Comparison of ENCODE assay signal across 21 cellular contexts in genomic region chr1:83495560-83495959, GRCh38.
DNase-seq lines count a peak whose midpoint lies in the region; ATAC-seq, FAIRE-seq and TF ChIP-seq lines count a peak whose summit lies in the region.
"Had no signal": no experiment of that assay in that cellular context is flagged by ENCODE, and none has a peak within 500 bp of the region (broad histone marks: within the 10 kb centered on the region; RNA-seq: fewer than 3 reads in every experiment).

No MANE protein-coding gene starts in this region.

- H3K4me1 ChIP-seq in GM23338 (ENCODE audit: insufficient read depth), result no peaks in the 10 kb centered on the region
- H3K4me1 ChIP-seq in H1 (replicated peaks in 1 of 4; ENCODE audit: control insufficient read depth in 3 of 4, insufficient read depth in 4 of 4, low read length in 3 of 4), result no peaks in the 10 kb centered on the region
- no peaks in the 10 kb centered on the region for H3K4me1 ChIP-seq in neuronal stem cell (ENCODE audit: control insufficient read depth in 2 of 2, insufficient read depth in 1 of 2, low read depth in 1 of 2, low read length in 2 of 2)
- H3K4me1 ChIP-seq: A549, Caco-2 had no signal

- CTCF ChIA-PET in H1 (lab: Charles Lee; ENCODE audit: partially characterized antibody), result no interaction called here
- CTCF ChIA-PET in activated CD4-positive, alpha-beta memory T cell treated with anti-CD3 and anti-CD28 coated beads, Interleukin-2, amount 10 ng/mL, durations not matched to agents 7 days and 5 days (lab: Charles Lee), result no interaction called here

- 90% methylated on average over 9 of the region's 9 CpGs; no CpG with 5 or more reads in 1 of the 2 experiments for WGBS in H1 (ENCODE audit: extremely low coverage in 1 of 2, insufficient coverage in 1 of 2, insufficient read length in 1 of 2, insufficient replicate concordance in 2 of 2, low coverage in 1 of 2, low lambda C conversion rate in 2 of 2, missing lambda C conversion rate in 1 of 2), 2 experiments
- 90% methylated on average over 2 of the region's 9 CpGs; no CpG with 5 or more reads in 1 of the 2 donors for WGBS in neuronal stem cell (ENCODE audit: extremely low coverage in 2 of 2, insufficient read length in 2 of 2, insufficient replicate concordance in 1 of 2), 2 donors

- no peak overlapping the region for H3K23ac ChIP-seq in H1 (ENCODE audit: insufficient read length)
- H3K23ac ChIP-seq in neuronal stem cell (ENCODE audit: low read depth, low read length, poor library complexity), result no peak overlapping the region

- H3K36me3 Mint-ChIP-seq in GM23338 (ENCODE audit: low read depth) (no peaks in the 10 kb centered on the region), glutamatergic neuron (ENCODE audit: unreplicated experiment) (no peaks in the 10 kb centered on the region)
- no peaks in the 10 kb centered on the region for H3K36me3 Mint-ChIP-seq in activated CD4-positive, alpha-beta memory T cell treated with anti-CD3 and anti-CD28 coated beads, Interleukin-2, amount 10 ng/mL, durations not matched to agents 7 days and 5 days (ENCODE audit: low read depth)
- H3K36me3 Mint-ChIP-seq: CD8-positive, alpha-beta T cell had no signal

- peak overlapping the region; percentile 19; the same call in 1 of the 2 replicates for H2AFZ ChIP-seq in GM23338
- H2AFZ ChIP-seq in H1 (ENCODE audit: low read length), result 0 out of 2 replicates have a peak overlapping the region, but pooled peaks have one; percentile 15
- H2AFZ ChIP-seq in neuronal stem cell (ENCODE audit: low read length), result peak overlapping the region; percentile 27

- H3K27me3 Mint-ChIP-seq in GM23338 (ENCODE audit: insufficient read depth, low read depth, poor library complexity) (no peaks in the 10 kb centered on the region), glutamatergic neuron (ENCODE audit: unreplicated experiment) (peaks cover 2% of the 10 kb centered on the region)
- H3K27me3 Mint-ChIP-seq in activated CD4-positive, alpha-beta memory T cell treated with anti-CD3 and anti-CD28 coated beads, Interleukin-2, amount 10 ng/mL, durations not matched to agents 7 days and 5 days, result no peaks in the 10 kb centered on the region
- H3K27me3 Mint-ChIP-seq: B cell; CD4-positive, alpha-beta T cell had no signal

- H3K9me3 ChIP-seq in H1 (ENCODE audit: insufficient read depth in 2 of 2, low read depth in 1 of 2, low read length in 1 of 2), result no peaks in the 10 kb centered on the region
- H3K9me3 ChIP-seq in neuronal stem cell (replicated peaks in 1 of 2; ENCODE audit: control insufficient read depth in 2 of 2, insufficient read depth in 1 of 2, low read depth in 1 of 2, low read length in 2 of 2), result no peaks in the 10 kb centered on the region
- H3K9me3 ChIP-seq: A549; BLaER1 treated with 17β-estradiol and CSF1 and Interleukin-3, amounts not matched to agents 10 nM and 100 nM; Caco-2 had no signal

- no peaks in the 10 kb centered on the region; the same call in 1 of the 2 replicates for H3K9me2 ChIP-seq in GM23338 (ENCODE audit: insufficient read depth)

- TF ChIP-seq RAD21 in H1 (IDR thresholded peaks at IDR 0.05 in 1 of 2, conservative IDR thresholded peaks at IDR 0.05 in 1 of 2; ENCODE audit: low read depth in 2 of 2, low read length in 2 of 2), result no peak

- H2AK5ac ChIP-seq in H1 (ENCODE audit: low read depth, low read length), result no peak overlapping the region
- no peak overlapping the region for H2AK5ac ChIP-seq in neuronal stem cell (ENCODE audit: low read depth, low read length)

- H3K79me1 ChIP-seq in H1 (ENCODE audit: low read depth, low read length), result no peaks in the 10 kb centered on the region
- no peaks in the 10 kb centered on the region for H3K79me1 ChIP-seq in neuronal stem cell (ENCODE audit: low read depth, low read length)

- H3K4me3 Mint-ChIP-seq in GM23338, result no peak overlapping the region
- no peak overlapping the region for H3K4me3 Mint-ChIP-seq in activated CD4-positive, alpha-beta memory T cell treated with anti-CD3 and anti-CD28 coated beads, Interleukin-2, amount 10 ng/mL, durations not matched to agents 7 days and 5 days
- no peak overlapping the region for H3K4me3 Mint-ChIP-seq in glutamatergic neuron (ENCODE audit: unreplicated experiment)
- H3K4me3 Mint-ChIP-seq: B cell; CD4-positive, alpha-beta T cell; CD8-positive, alpha-beta T cell had no signal

- no peaks in the 10 kb centered on the region for H3K27me3 ChIP-seq in GM23338 (ENCODE audit: insufficient read depth)
- H3K27me3 ChIP-seq in H1 (replicated peaks in 1 of 4; ENCODE audit: control insufficient read depth in 3 of 4, extremely low read depth in 1 of 4, insufficient read depth in 3 of 4, low read length in 3 of 4), result no peaks in the 10 kb centered on the region
- H3K27me3 ChIP-seq in neuronal stem cell (ENCODE audit: control insufficient read depth in 3 of 3, insufficient read depth in 3 of 3, low read depth in 1 of 3, low read length in 3 of 3), result no peaks in the 10 kb centered on the region
- H3K27me3 ChIP-seq: BLaER1 treated with 17β-estradiol and CSF1 and Interleukin-3, amounts not matched to agents 10 nM and 100 nM had no signal

- H4K91ac ChIP-seq in H1 (replicated peaks; ENCODE audit: insufficient read length, low read length), result no peak overlapping the region
- H4K91ac ChIP-seq in neuronal stem cell (ENCODE audit: low read depth, low read length, poor library complexity), result no peak overlapping the region

- H3K9ac ChIP-seq in H1 (replicated peaks in 1 of 4; ENCODE audit: extremely low read depth in 1 of 4, low read depth in 3 of 4, low read length in 3 of 4) (no peak overlapping the region), neuronal stem cell (ENCODE audit: low read depth, low read length, poor library complexity) (no peak overlapping the region)
- H3K9ac ChIP-seq: BLaER1 treated with 17β-estradiol and CSF1 and Interleukin-3, amounts not matched to agents 10 nM and 100 nM had no signal

- H3K14ac ChIP-seq in H1 (ENCODE audit: insufficient read length), result no peak overlapping the region
- no peak overlapping the region for H3K14ac ChIP-seq in neuronal stem cell (ENCODE audit: low read length)

- H3K4me1 Mint-ChIP-seq in GM23338, result no peaks in the 10 kb centered on the region
- peaks cover 11% of the 10 kb centered on the region for H3K4me1 Mint-ChIP-seq in activated CD4-positive, alpha-beta memory T cell treated with anti-CD3 and anti-CD28 coated beads, Interleukin-2, amount 10 ng/mL, durations not matched to agents 7 days and 5 days
- no peaks in the 10 kb centered on the region for H3K4me1 Mint-ChIP-seq in glutamatergic neuron (ENCODE audit: low read depth, unreplicated experiment)

- FAIRE-seq in H1 (lab: Jason Lieb, UNC), result no peak
- FAIRE-seq: A549, D721Med, G401.6, GM12878, GM18507 had no signal

- H3K56ac ChIP-seq in H1 (replicated peaks; ENCODE audit: insufficient read length, low read depth, low read length), result no peak overlapping the region

- H3K4me3 ChIP-seq in GM23338 (no peak overlapping the region), H1 (ENCODE audit: extremely low read depth in 1 of 4, insufficient read depth in 2 of 4, low read depth in 3 of 4, low read length in 4 of 4) (no peak overlapping the region), neuronal stem cell (ENCODE audit: low read length in 2 of 2) (no peak overlapping the region)
- H3K4me3 ChIP-seq: A549; BLaER1 treated with 17β-estradiol and CSF1 and Interleukin-3, amounts not matched to agents 10 nM and 100 nM; GM12878 had no signal

- no peak overlapping the region for H3K4me2 ChIP-seq in GM23338
- H3K4me2 ChIP-seq in H1 (ENCODE audit: insufficient read depth in 1 of 2, low read depth in 2 of 2, low read length in 2 of 2), result no peak overlapping the region
- no peak overlapping the region for H3K4me2 ChIP-seq in neuronal stem cell (ENCODE audit: insufficient read depth, low read length, poor library complexity, severe bottlenecking)
- H3K4me2 ChIP-seq: A549; BLaER1 treated with 17β-estradiol and CSF1 and Interleukin-3, amounts not matched to agents 10 nM and 100 nM had no signal

- TF ChIP-seq EP300 in H1 (IDR thresholded peaks at IDR 0.05; ENCODE audit: borderline replicate concordance in 1 of 2, low read depth in 2 of 2, low read length in 2 of 2), result no peak

- H2BK5ac ChIP-seq in H1 (ENCODE audit: low read depth, low read length), result no peak overlapping the region
- no peak overlapping the region for H2BK5ac ChIP-seq in neuronal stem cell (ENCODE audit: low read length)

- no peak for ATAC-seq in GM23338
- ATAC-seq in HG02852 (IDR thresholded peaks at IDR 0.05; ENCODE audit: unreplicated experiment), result no peak
- ATAC-seq: A549; CD8-positive, alpha-beta T cell; GM12878 had no signal

- H3K18ac ChIP-seq in H1 (ENCODE audit: extremely low read depth, low read length) (no peak overlapping the region), neuronal stem cell (ENCODE audit: low read length) (no peak overlapping the region)

- no peaks in the 10 kb centered on the region for H3K79me2 ChIP-seq in GM23338 (replicated peaks; ENCODE audit: insufficient read depth)
- no peaks in the 10 kb centered on the region for H3K79me2 ChIP-seq in H1 (ENCODE audit: control insufficient read depth in 1 of 2, insufficient read depth in 2 of 2, low read length in 2 of 2)

- no peak for TF ChIP-seq POLR2A in H1 (IDR thresholded peaks at IDR 0.05; ENCODE audit: control extremely low read depth in 1 of 2, low read depth in 2 of 2, low read length in 2 of 2)

- H2BK15ac ChIP-seq in H1 (ENCODE audit: low read length) (no peak overlapping the region), neuronal stem cell (ENCODE audit: low read length) (no peak overlapping the region)

- H3K27ac Mint-ChIP-seq in GM23338 (no peak overlapping the region), glutamatergic neuron (ENCODE audit: unreplicated experiment) (no peak overlapping the region)
- no peak overlapping the region for H3K27ac Mint-ChIP-seq in activated CD4-positive, alpha-beta memory T cell treated with anti-CD3 and anti-CD28 coated beads, Interleukin-2, amount 10 ng/mL, durations not matched to agents 7 days and 5 days
- H3K27ac Mint-ChIP-seq: CD4-positive, alpha-beta T cell; CD8-positive, alpha-beta T cell had no signal

- no peak overlapping the region for H3K4ac ChIP-seq in H1 (replicated peaks; ENCODE audit: insufficient read length, low read depth, low read length)
- no peak overlapping the region for H3K4ac ChIP-seq in neuronal stem cell (ENCODE audit: low read length)

- no peaks in the 10 kb centered on the region; the same call in 1 of the 2 replicates for H3K23me2 ChIP-seq in H1 (ENCODE audit: low read depth, low read length)

- TF ChIP-seq CTCF in GM23338 (conservative IDR thresholded peaks at IDR 0.05; ENCODE audit: low read depth in 2 of 2) (no peak), H1 (IDR thresholded peaks at IDR 0.05; ENCODE audit: control extremely low read depth in 1 of 3, insufficient read depth in 1 of 3, low read depth in 1 of 3, low read length in 3 of 3) (no peak), glutamatergic neuron (IDR thresholded peaks at IDR 0.05; ENCODE audit: partially characterized antibody, unreplicated experiment) (no peak)

- DNase-seq in GM23338 (ENCODE audit: low spot score) (no peak), H1 (ENCODE audit: low read depth in 1 of 2, low spot score in 2 of 2) (no peak), neuronal stem cell (ENCODE audit: low spot score) (no peak), glutamatergic neuron (no peak)
- DNase-seq in activated CD4-positive, alpha-beta memory T cell treated with anti-CD3 and anti-CD28 coated beads, Interleukin-2, amount 10 ng/mL, durations not matched to agents 7 days and 5 days, result no peak
- DNase-seq: AML-193; Caco-2; Calu3; CD4-positive, alpha-beta T cell; CD8-positive, alpha-beta T cell; DMS79 treated with DMSO at 0.1 percent for 48 hours had no signal

- H4K20me1 ChIP-seq in GM23338 (replicated peaks; ENCODE audit: insufficient read depth) (no peaks in the 10 kb centered on the region), H1 (replicated peaks in 1 of 2; ENCODE audit: control insufficient read depth in 1 of 2, insufficient read depth in 2 of 2, low read length in 2 of 2) (no peaks in the 10 kb centered on the region)
- H4K20me1 ChIP-seq: BLaER1 treated with 17β-estradiol and CSF1 and Interleukin-3, amounts not matched to agents 10 nM and 100 nM had no signal

- H4K5ac ChIP-seq in H1 (ENCODE audit: insufficient read length, low read depth, low read length), result no peak overlapping the region

- no peaks in the 10 kb centered on the region for H3K36me3 ChIP-seq in GM23338 (ENCODE audit: insufficient read depth)
- H3K36me3 ChIP-seq in H1 (ENCODE audit: control insufficient read depth in 2 of 4, insufficient read depth in 4 of 4, low read length in 3 of 4), result no peaks in the 10 kb centered on the region
- H3K36me3 ChIP-seq in neuronal stem cell (replicated peaks in 1 of 2; ENCODE audit: control insufficient read depth in 2 of 2, insufficient read depth in 2 of 2, low read length in 2 of 2), result no peaks in the 10 kb centered on the region
- H3K36me3 ChIP-seq: BLaER1 treated with 17β-estradiol and CSF1 and Interleukin-3, amounts not matched to agents 10 nM and 100 nM had no signal

- H4K8ac ChIP-seq in H1 (ENCODE audit: extremely low read depth, insufficient read depth, low read length), result no peak overlapping the region
- H4K8ac ChIP-seq in neuronal stem cell (ENCODE audit: low read depth, low read length), result no peak overlapping the region

- H3K27ac ChIP-seq in GM23338 (ENCODE audit: low read depth) (no peak overlapping the region), H1 (ENCODE audit: low read depth, low read length) (no peak overlapping the region), neuronal stem cell (replicated peaks; ENCODE audit: low read length) (no peak overlapping the region)
- H3K27ac ChIP-seq: 22Rv1; A549; BLaER1 treated with 17β-estradiol and CSF1 and Interleukin-3, amounts not matched to agents 10 nM and 100 nM; C4-2B had no signal

- H2BK12ac ChIP-seq in H1 (ENCODE audit: low read depth, low read length) (no peak overlapping the region), neuronal stem cell (ENCODE audit: low read length) (no peak overlapping the region)

- no peaks in the 10 kb centered on the region for H3F3A ChIP-seq in GM23338 (replicated peaks; ENCODE audit: low read depth)

- no peaks in the 10 kb centered on the region for H3K9me3 Mint-ChIP-seq in GM23338
- H3K9me3 Mint-ChIP-seq in activated CD4-positive, alpha-beta memory T cell treated with anti-CD3 and anti-CD28 coated beads, Interleukin-2, amount 10 ng/mL, durations not matched to agents 7 days and 5 days, result peaks cover 13% of the 10 kb centered on the region
- H3K9me3 Mint-ChIP-seq in glutamatergic neuron (ENCODE audit: unreplicated experiment), result no peaks in the 10 kb centered on the region
- H3K9me3 Mint-ChIP-seq: CD4-positive, alpha-beta T cell; CD8-positive, alpha-beta T cell had no signal

- no peak overlapping the region for H2BK20ac ChIP-seq in H1 (ENCODE audit: low read length)

- POLR2A ChIA-PET in H1 (lab: Charles Lee; ENCODE audit: partially characterized antibody), result no interaction called here
- POLR2A ChIA-PET in activated CD4-positive, alpha-beta memory T cell treated with anti-CD3 and anti-CD28 coated beads, Interleukin-2, amount 10 ng/mL, durations not matched to agents 7 days and 5 days (lab: Charles Lee), result no interaction called here

- H2BK120ac ChIP-seq in H1 (replicated peaks; ENCODE audit: low read depth, low read length) (no peak overlapping the region), neuronal stem cell (ENCODE audit: low read depth, low read length) (no peak overlapping the region)
